ENCODE assay signal across 8 cellular contexts in genomic region chr4:26860157-26860921, GRCh38. TPM values are rescaled to one million over a fixed set of nuclear protein-coding genes. Genes with fewer than 3 reads are reported as not detected.
DNase-seq lines count a peak whose midpoint lies in the region; TF ChIP-seq lines count a peak whose summit lies in the region.

Gene STIM2 (plus strand): TSS chr4:26860841.

- H3K36me3 ChIP-seq in H7 (replicated peaks; ENCODE audit: control insufficient read depth, insufficient read depth, low read length) = no peaks in the 10 kb centered on the region

- H3K9me3 Mint-ChIP-seq in nephron = no peaks in the 10 kb centered on the region
- no peaks in the 10 kb centered on the region for H3K9me3 Mint-ChIP-seq in stimulated activated naive CD8-positive, alpha-beta T cell treated with anti-CD3 and anti-CD28 coated beads, Interleukin-15, Interleukin-2, amounts not matched to agents 100 ng/mL and 50 ng/mL, for 24 hours

- H3K4me3 ChIP-seq in H7 (ENCODE audit: insufficient read depth, low read depth, low read length) = peak within 1 kb of the TSS; percentile 71
- H3K4me3 ChIP-seq in fibroblast of pulmonary artery (replicated peaks; ENCODE audit: low read depth, low read length) = peak within 1 kb of the TSS; percentile 89

- in situ Hi-C loops in G401 (cut with HindIII; ENCODE audit: low sequenced_read_pairs) = no loop called here

- H3K27ac Mint-ChIP-seq in nephron = peak within 1 kb of the TSS; percentile 91 to 97 (median 93)
- peak within 1 kb of the TSS; percentile 94 for H3K27ac Mint-ChIP-seq in stimulated activated naive CD8-positive, alpha-beta T cell treated with anti-CD3 and anti-CD28 coated beads, Interleukin-15, Interleukin-2, amounts not matched to agents 100 ng/mL and 50 ng/mL, for 24 hours

- no peaks in the 10 kb centered on the region for H3K36me3 Mint-ChIP-seq in nephron (ENCODE audit: low read depth)
- H3K36me3 Mint-ChIP-seq in stimulated activated naive CD8-positive, alpha-beta T cell treated with anti-CD3 and anti-CD28 coated beads, Interleukin-15, Interleukin-2, amounts not matched to agents 100 ng/mL and 50 ng/mL, for 24 hours (ENCODE audit: low read depth) = no peaks in the 10 kb centered on the region

- H3K27me3 Mint-ChIP-seq in nephron (ENCODE audit: low read depth) = no peaks in the 10 kb centered on the region
- no peaks in the 10 kb centered on the region for H3K27me3 Mint-ChIP-seq in stimulated activated naive CD8-positive, alpha-beta T cell treated with anti-CD3 and anti-CD28 coated beads, Interleukin-15, Interleukin-2, amounts not matched to agents 100 ng/mL and 50 ng/mL, for 24 hours

- H3K4me1 Mint-ChIP-seq in nephron = peaks cover 57% of the 10 kb centered on the region
- peaks cover 60% of the 10 kb centered on the region for H3K4me1 Mint-ChIP-seq in stimulated activated naive CD8-positive, alpha-beta T cell treated with anti-CD3 and anti-CD28 coated beads, Interleukin-15, Interleukin-2, amounts not matched to agents 100 ng/mL and 50 ng/mL, for 24 hours (ENCODE audit: low read depth)

- TF ChIP-seq CTCF in fibroblast of pulmonary artery (IDR thresholded peaks at IDR 0.05; ENCODE audit: low read length, missing control alignments) (peak; percentile 20), nephron (IDR thresholded peaks at IDR 0.05; ENCODE audit: unreplicated experiment in 3 of 3) (peak in 2 of 3 experiments; percentile 51)

- DNase-seq in G401 (ENCODE audit: low spot score) (peak; percentile 96), H7 (peak; percentile 96), M059J (ENCODE audit: low read depth) (peak; percentile 94), SHP77 (lab: John Stamatoyannopoulos, UW) (peak; percentile 78 to 79), fibroblast of pulmonary artery (ENCODE audit: low read depth) (peak; percentile 97)
- peak; percentile 99 for DNase-seq in activated effector memory CD4-positive, alpha-beta T cell treated with Interleukin-2 at 50 U/mL for 16 hours

- H3K4me3 Mint-ChIP-seq in nephron = peak within 1 kb of the TSS; percentile 94 to 98 (median 95)
- H3K4me3 Mint-ChIP-seq in stimulated activated naive CD8-positive, alpha-beta T cell treated with anti-CD3 and anti-CD28 coated beads, Interleukin-15, Interleukin-2, amounts not matched to agents 100 ng/mL and 50 ng/mL, for 24 hours = peak within 1 kb of the TSS; percentile 92

- H3K27me3 ChIP-seq in H7 (ENCODE audit: control insufficient read depth, insufficient read depth, low read length) = peaks cover 4% of the 10 kb centered on the region; the same call in 1 of the 2 replicates

RNA-seq across cellular contexts. Expression of gene STIM2, which starts in this region (rescaled TPM):
- total RNA-seq in G401 (2014; rRNA removed; shearing (Covaris generic)) = 27.4 and 35.5 TPM in 2 replicates
- total RNA-seq in H7 (2014; rRNA removed; shearing (Covaris generic)) = 13.3 and 27.3 TPM in 2 replicates
- total RNA-seq in M059J (2014; rRNA removed; shearing (Covaris generic)) = 21.2 and 29.3 TPM in 2 replicates

Comparison
In these comparisons a context has a peak if more than half of its experiments do, and no peak if none do; other contexts are left out.
1. Peak in every context shown above with its lines: DNase-seq and H3K4me3 ChIP-seq.